Comparison of ENCODE assay signal across 26 cellular contexts in genomic region chr14:68094158-68094557, GRCh38.
DNase-seq lines count a peak whose midpoint lies in the region; ATAC-seq and TF ChIP-seq lines count a peak whose summit lies in the region.
"Had no signal": no experiment of that assay in that cellular context is flagged by ENCODE, and none has a peak within 500 bp of the region (broad histone marks: within the 10 kb centered on the region; RNA-seq: fewer than 3 reads in every experiment).

No MANE protein-coding gene starts in this region.

- POLR2A ChIA-PET in PC-3 (lab: Charles Lee; ENCODE audit: unreplicated experiment): no interaction called here

- no peaks in the 10 kb centered on the region for H3K36me3 ChIP-seq in PC-3 (ENCODE audit: low read depth, low read length)
- H3K36me3 ChIP-seq: lower lobe of right lung, neural progenitor cell, upper lobe of left lung had no signal

- H3K36me3 Mint-ChIP-seq in stimulated activated naive B cell treated with anti-CD40 and anti-IgM and Interleukin-4, amounts not matched to agents 10 μg/mL and 1 μg/mL and 100 μg/mL, for 72 hours: peaks cover 11 to 26% of the 10 kb centered on the region in 2 donors

- BruUV-seq in PC-3 (replicated peaks; lab: Mats Ljungman, UMichigan): no TSS peak

- no peaks in the 10 kb centered on the region for H4K20me1 ChIP-seq in PC-3 (ENCODE audit: low read length)

- peaks cover 10% of the 10 kb centered on the region; the same call in 1 of the 2 replicates for H3K4me1 ChIP-seq in PC-3 (ENCODE audit: insufficient read depth, low read length)
- H3K4me1 ChIP-seq: lower lobe of right lung had no signal

- peaks cover 2 to 4% of the 10 kb centered on the region in 2 donors for H3K4me1 Mint-ChIP-seq in stimulated activated naive B cell treated with anti-CD40 and anti-IgM and Interleukin-4, amounts not matched to agents 10 μg/mL and 1 μg/mL and 100 μg/mL, for 72 hours

- H3F3A ChIP-seq in PC-3 (ENCODE audit: low read length, unreplicated experiment): no peaks in the 10 kb centered on the region

- DNase-seq in HCEC 1CT (peak; percentile 51), PC-3 (peak; percentile 42), choroid plexus epithelial cell (ENCODE audit: low read depth) (peak; percentile 31), renal cortical epithelial cell (ENCODE audit: low read depth) (peak; percentile 57), GM03348 (ENCODE audit: low spot score) (no peak), NCI-H82 treated with DMSO at 0.1 percent for 48 hours (lab: John Stamatoyannopoulos, UW; ENCODE audit: unreplicated experiment) (no peak)
- DNase-seq in stimulated activated naive B cell treated with anti-CD40 and anti-IgM and Interleukin-4, amounts not matched to agents 10 μg/mL and 1 μg/mL and 100 μg/mL, for 72 hours: no peak
- DNase-seq: activated CD4-positive, alpha-beta T cell treated with anti-CD3 and anti-CD28 coated beads for 1 hour; activated CD8-positive, alpha-beta memory T cell treated with anti-CD3 and anti-CD28 coated beads for 24 hours; activated naive CD4-positive, alpha-beta T cell treated with Interleukin-2 at 50 U/mL for 16 hours; activated T-cell treated with anti-CD3 and anti-CD28 coated beads, Interleukin-2, amount 50 U/mL, for 1 hour; amniotic stem cell; caudate nucleus; CD4-positive, alpha-beta memory T cell; dermis blood vessel endothelial cell; kidney; lower lobe of right lung; NCI-H1417; NCI-H2081 treated with DMSO at 0.1 percent for 48 hours; NCI-H446 treated with DMSO at 0.1 percent for 48 hours; stimulated activated CD8-positive, alpha-beta memory T cell treated with anti-CD3 and anti-CD28 coated beads, Interleukin-4, amount 100 ng/mL, for 48 hours; T-cell; upper lobe of left lung had no signal

- intact Hi-C loops in PC-3 (cut with micrococcal nuclease): no loop called here

- H3K9me3 ChIP-seq in PC-3 (ENCODE audit: low read length): no peaks in the 10 kb centered on the region
- H3K9me3 ChIP-seq: lower lobe of right lung, upper lobe of left lung had no signal

- CTCF ChIA-PET in PC-3 (lab: Charles Lee): no interaction called here

- H3K4me3 Mint-ChIP-seq in stimulated activated naive B cell treated with anti-CD40 and anti-IgM and Interleukin-4, amounts not matched to agents 10 μg/mL and 1 μg/mL and 100 μg/mL, for 72 hours: no peak overlapping the region
- H3K4me3 Mint-ChIP-seq: neural progenitor cell, T-cell had no signal

- no peaks in the 10 kb centered on the region for H3K27me3 Mint-ChIP-seq in stimulated activated naive B cell treated with anti-CD40 and anti-IgM and Interleukin-4, amounts not matched to agents 10 μg/mL and 1 μg/mL and 100 μg/mL, for 72 hours
- H3K27me3 Mint-ChIP-seq: CD4-positive, alpha-beta memory T cell; progenitor cell of endocrine pancreas; T-cell had no signal

- ATAC-seq in PC-3 (peak; percentile 90), GM19455 (IDR thresholded peaks at IDR 0.05; ENCODE audit: unreplicated experiment) (no peak)
- ATAC-seq in stimulated activated naive B cell treated with anti-CD40 and anti-IgM and Interleukin-4, amounts not matched to agents 10 μg/mL and 1 μg/mL and 100 μg/mL, for 72 hours (replicated peaks): no peak
- ATAC-seq: lower lobe of right lung, T-cell had no signal

- no peak overlapping the region for H3K9ac ChIP-seq in PC-3 (ENCODE audit: low read length)
- H3K9ac ChIP-seq: neural progenitor cell had no signal

- no peak overlapping the region for H3K27ac Mint-ChIP-seq in stimulated activated naive B cell treated with anti-CD40 and anti-IgM and Interleukin-4, amounts not matched to agents 10 μg/mL and 1 μg/mL and 100 μg/mL, for 72 hours
- H3K27ac Mint-ChIP-seq: CD4-positive, alpha-beta memory T cell; neural progenitor cell; progenitor cell of endocrine pancreas; T-cell had no signal

- TF ChIP-seq CTCF in PC-3 (conservative IDR thresholded peaks at IDR 0.05; ENCODE audit: low read depth, low read length): peak; percentile 35; the same call in 1 of the 2 replicates
- TF ChIP-seq CTCF in choroid plexus epithelial cell (conservative IDR thresholded peaks at IDR 0.05; ENCODE audit: low read depth, low read length): no peak

- H3K9me3 Mint-ChIP-seq in stimulated activated naive B cell treated with anti-CD40 and anti-IgM and Interleukin-4, amounts not matched to agents 10 μg/mL and 1 μg/mL and 100 μg/mL, for 72 hours: peaks cover 9 to 11% of the 10 kb centered on the region in 2 donors

- no peak overlapping the region for H2AFZ ChIP-seq in PC-3 (ENCODE audit: low read length)
- H2AFZ ChIP-seq: neural progenitor cell had no signal

- no peak overlapping the region for H3K4me2 ChIP-seq in PC-3 (ENCODE audit: low read length)
- H3K4me2 ChIP-seq: neural progenitor cell had no signal

- no peak overlapping the region for H3K27ac ChIP-seq in PC-3 (ENCODE audit: low read length)
- H3K27ac ChIP-seq: lower lobe of right lung, neural progenitor cell, upper lobe of left lung had no signal

- H3K4me3 ChIP-seq in PC-3 (ENCODE audit: low read length): no peak overlapping the region
- H3K4me3 ChIP-seq in choroid plexus epithelial cell (ENCODE audit: low read depth, low read length): no peak overlapping the region
- H3K4me3 ChIP-seq: lower lobe of right lung, neural progenitor cell, upper lobe of left lung had no signal

- no peaks in the 10 kb centered on the region for H3K27me3 ChIP-seq in PC-3 (ENCODE audit: low read length)
- H3K27me3 ChIP-seq: neural progenitor cell, upper lobe of left lung had no signal

- H3K9me2 ChIP-seq in PC-3 (replicated peaks; ENCODE audit: low read length): no peaks in the 10 kb centered on the region

- H3K79me2 ChIP-seq in PC-3 (ENCODE audit: low read length): no peaks in the 10 kb centered on the region

Comparison
In these comparisons a context has a peak if more than half of its experiments do, and no peak if none do; other contexts are left out.
1. DNase-seq: peak in HCEC 1CT (single experiment), PC-3 (single experiment), choroid plexus epithelial cell (single experiment) and renal cortical epithelial cell (single experiment); none in GM03348 (single experiment), stimulated activated naive B cell treated with anti-CD40 and anti-IgM and Interleukin-4, amounts not matched to agents 10 μg/mL and 1 μg/mL and 100 μg/mL, for 72 hours (single experiment) and NCI-H82 treated with DMSO at 0.1 percent for 48 hours (single experiment).